Comparison of ENCODE assay signal across 10 cellular contexts in genomic region chr1:2108213-2108876, GRCh38. TPM values are rescaled to one million over a fixed set of nuclear protein-coding genes. Genes with fewer than 3 reads are reported as not detected.
A peak's percentile ranks its signal among the peaks of the same experiment; 100 is the strongest.
DNase-seq lines count a peak whose midpoint lies in the region; ATAC-seq and TF ChIP-seq lines count a peak whose summit lies in the region.
"Had no signal": no experiment of that assay in that cellular context is flagged by ENCODE, and none has a peak within 500 bp of the region (broad histone marks: within the 10 kb centered on the region; RNA-seq: fewer than 3 reads in every experiment).

No MANE protein-coding gene starts in this region.

- no peak overlapping the region for H3K4me3 ChIP-seq in breast epithelium
- H3K4me3 ChIP-seq in RWPE2 (ENCODE audit: severe bottlenecking): no peak overlapping the region
- H3K4me3 ChIP-seq: skin epidermis had no signal

- POLR2A ChIA-PET in MCF 10A (lab: Yijun Ruan, JAX): no interaction called here
- POLR2A ChIA-PET in activated CD4-positive, alpha-beta T cell treated with anti-CD3 and anti-CD28 coated beads, Interleukin-2, amount 10 ng/mL, durations not matched to agents 7 days and 5 days (lab: Charles Lee): no interaction called here

- CTCF ChIA-PET in MCF 10A (lab: Yijun Ruan, JAX): no interaction called here
- CTCF ChIA-PET in activated CD4-positive, alpha-beta T cell treated with anti-CD3 and anti-CD28 coated beads, Interleukin-2, amount 10 ng/mL, durations not matched to agents 7 days and 5 days (lab: Charles Lee): no interaction called here

- ATAC-seq in RWPE2 (ENCODE audit: low read depth) (no peak), GM18511 (IDR thresholded peaks at IDR 0.05; ENCODE audit: unreplicated experiment) (no peak)

- H3K9me3 ChIP-seq in breast epithelium (no peaks in the 10 kb centered on the region), RWPE2 (ENCODE audit: severe bottlenecking) (no peaks in the 10 kb centered on the region)

- no peaks in the 10 kb centered on the region for H3K4me1 Mint-ChIP-seq in MCF 10A (ENCODE audit: insufficient read depth, unreplicated experiment)
- peaks cover 15% of the 10 kb centered on the region for H3K4me1 Mint-ChIP-seq in glutamatergic neuron (ENCODE audit: low read depth, unreplicated experiment)
- peaks cover 14% of the 10 kb centered on the region for H3K4me1 Mint-ChIP-seq in type B pancreatic cell (ENCODE audit: unreplicated experiment)
- H3K4me1 Mint-ChIP-seq in activated CD4-positive, alpha-beta T cell treated with anti-CD3 and anti-CD28 coated beads, Interleukin-2, amount 10 ng/mL, durations not matched to agents 7 days and 5 days: no peaks in the 10 kb centered on the region

- no peaks in the 10 kb centered on the region for H3K4me1 ChIP-seq in breast epithelium
- no peaks in the 10 kb centered on the region for H3K4me1 ChIP-seq in RWPE2 (ENCODE audit: insufficient read depth, poor library complexity, severe bottlenecking)

- no peak for TF ChIP-seq POLR2A in breast epithelium (IDR thresholded peaks at IDR 0.05)

- H3K9me3 Mint-ChIP-seq in MCF 10A (ENCODE audit: unreplicated experiment) (no peaks in the 10 kb centered on the region), glutamatergic neuron (ENCODE audit: unreplicated experiment) (peaks cover 5% of the 10 kb centered on the region), type B pancreatic cell (no peaks in the 10 kb centered on the region)
- no peaks in the 10 kb centered on the region for H3K9me3 Mint-ChIP-seq in activated CD4-positive, alpha-beta T cell treated with anti-CD3 and anti-CD28 coated beads, Interleukin-2, amount 10 ng/mL, durations not matched to agents 7 days and 5 days
- H3K9me3 Mint-ChIP-seq: activated B cell treated with CpG ODN at 0.5 μM for 24 hours had no signal

- no TSS peak for BruUV-seq in MCF 10A (replicated peaks; lab: Mats Ljungman, UMichigan)

- H3K36me3 Mint-ChIP-seq in MCF 10A (ENCODE audit: insufficient read depth, unreplicated experiment) (no peaks in the 10 kb centered on the region), glutamatergic neuron (ENCODE audit: unreplicated experiment) (no peaks in the 10 kb centered on the region), type B pancreatic cell (no peaks in the 10 kb centered on the region)
- no peaks in the 10 kb centered on the region for H3K36me3 Mint-ChIP-seq in activated CD4-positive, alpha-beta T cell treated with anti-CD3 and anti-CD28 coated beads, Interleukin-2, amount 10 ng/mL, durations not matched to agents 7 days and 5 days (ENCODE audit: low read depth)

- H3K27me3 ChIP-seq in breast epithelium (no peaks in the 10 kb centered on the region), RWPE2 (ENCODE audit: insufficient read depth, poor library complexity, severe bottlenecking) (no peaks in the 10 kb centered on the region)

- H3K27ac Mint-ChIP-seq in MCF 10A (ENCODE audit: low read depth, unreplicated experiment) (no peak overlapping the region), glutamatergic neuron (ENCODE audit: unreplicated experiment) (peak overlapping the region; percentile 80), type B pancreatic cell (no peak overlapping the region)
- H3K27ac Mint-ChIP-seq in activated CD4-positive, alpha-beta T cell treated with anti-CD3 and anti-CD28 coated beads, Interleukin-2, amount 10 ng/mL, durations not matched to agents 7 days and 5 days: no peak overlapping the region
- H3K27ac Mint-ChIP-seq: activated B cell treated with CpG ODN at 0.5 μM for 24 hours had no signal

- H3K36me3 ChIP-seq in breast epithelium (no peaks in the 10 kb centered on the region), RWPE2 (ENCODE audit: low read depth) (no peaks in the 10 kb centered on the region)

- H3K27ac ChIP-seq in breast epithelium: no peak overlapping the region
- H3K27ac ChIP-seq in RWPE2 (ENCODE audit: poor library complexity, severe bottlenecking): no peak overlapping the region
- H3K27ac ChIP-seq: skin epidermis had no signal

- intact Hi-C loops in MCF 10A (cut with micrococcal nuclease): no loop called here
- intact Hi-C loops in breast epithelium (cut with DNase I; ENCODE audit: low total_unique reads): loop anchor here (1.0 kb wide), 1 partner anchor 11 kb away; no protein-coding TSS in a partner anchor

- no peak overlapping the region for H3K4me3 Mint-ChIP-seq in MCF 10A (ENCODE audit: unreplicated experiment)
- no peak overlapping the region for H3K4me3 Mint-ChIP-seq in glutamatergic neuron (ENCODE audit: unreplicated experiment)
- H3K4me3 Mint-ChIP-seq in type B pancreatic cell: no peak overlapping the region
- H3K4me3 Mint-ChIP-seq in activated CD4-positive, alpha-beta T cell treated with anti-CD3 and anti-CD28 coated beads, Interleukin-2, amount 10 ng/mL, durations not matched to agents 7 days and 5 days: no peak overlapping the region
- H3K4me3 Mint-ChIP-seq: activated B cell treated with CpG ODN at 0.5 μM for 24 hours had no signal

- no peak for DNase-seq in MCF 10A (ENCODE audit: unreplicated experiment)
- no peak for DNase-seq in breast epithelium (ENCODE audit: low spot score in 2 of 2)
- peak; percentile 61 for DNase-seq in RWPE2 (ENCODE audit: low spot score)
- DNase-seq in glutamatergic neuron: peak; percentile 85
- DNase-seq in type B pancreatic cell (ENCODE audit: extremely low spot score, unreplicated experiment): no peak
- no peak for DNase-seq in NCI-H1105 (lab: John Stamatoyannopoulos, UW)
- DNase-seq in activated CD4-positive, alpha-beta T cell treated with anti-CD3 and anti-CD28 coated beads, Interleukin-2, amount 10 ng/mL, durations not matched to agents 7 days and 5 days: no peak
- DNase-seq: activated B cell treated with CpG ODN at 0.5 μM for 24 hours had no signal

- no peaks in the 10 kb centered on the region for H3K27me3 Mint-ChIP-seq in MCF 10A (ENCODE audit: insufficient read depth, unreplicated experiment)
- peaks cover 9% of the 10 kb centered on the region for H3K27me3 Mint-ChIP-seq in glutamatergic neuron (ENCODE audit: unreplicated experiment)
- no peaks in the 10 kb centered on the region for H3K27me3 Mint-ChIP-seq in type B pancreatic cell
- no peaks in the 10 kb centered on the region for H3K27me3 Mint-ChIP-seq in activated CD4-positive, alpha-beta T cell treated with anti-CD3 and anti-CD28 coated beads, Interleukin-2, amount 10 ng/mL, durations not matched to agents 7 days and 5 days
- H3K27me3 Mint-ChIP-seq: activated B cell treated with CpG ODN at 0.5 μM for 24 hours had no signal

- TF ChIP-seq CTCF in MCF 10A (IDR thresholded peaks at IDR 0.05; ENCODE audit: unreplicated experiment) (peak; percentile 11), breast epithelium (IDR thresholded peaks at IDR 0.05) (no peak), RWPE2 (IDR thresholded peaks at IDR 0.05; ENCODE audit: poor library complexity, severe bottlenecking) (no peak), glutamatergic neuron (IDR thresholded peaks at IDR 0.05; ENCODE audit: partially characterized antibody, unreplicated experiment) (peak; percentile 72), type B pancreatic cell (conservative IDR thresholded peaks at IDR 0.05) (peak; percentile 75)

RNA-seq across cellular contexts. Expression of gene PRKCZ, which starts 58.1 kb away (rescaled TPM):
- 20.3 and 24.9 TPM in 2 replicates for total RNA-seq in MCF 10A (2022)
- total RNA-seq in breast epithelium: 10 to 100 TPM in 2 of 3 donors, under 1 TPM in 1; 0.64 to 17.9 (median 12.5) TPM
- total RNA-seq in glutamatergic neuron (ENCODE audit: unreplicated experiment): 120 TPM
- total RNA-seq in type B pancreatic cell (ENCODE audit: low replicate concordance): 33.2 and 64.4 TPM in 2 replicates
- total RNA-seq in activated CD4-positive, alpha-beta T cell treated with anti-CD3 and anti-CD28 coated beads, Interleukin-2, amount 10 ng/mL, durations not matched to agents 7 days and 5 days: 1 to 10 TPM; 5.1 to 5.6 TPM

Comparison
In these comparisons a context has a peak if more than half of its experiments do, and no peak if none do; other contexts are left out.
1. CTCF ChIP-seq: peak in MCF 10A (single experiment), glutamatergic neuron (single experiment) and type B pancreatic cell (single experiment); none in breast epithelium (0 of 3) and RWPE2 (single experiment).
2. DNase-seq: peak in RWPE2 (single experiment) and glutamatergic neuron (single experiment); none in MCF 10A (single experiment), breast epithelium (0 of 2), type B pancreatic cell (single experiment), NCI-H1105 (single experiment) and activated CD4-positive, alpha-beta T cell treated with anti-CD3 and anti-CD28 coated beads, Interleukin-2, amount 10 ng/mL, durations not matched to agents 7 days and 5 days (single experiment).